Comparison of ENCODE assay signal across 11 cellular contexts in genomic region chr19:13044160-13044853, GRCh38. TPM values are rescaled to one million over a fixed set of nuclear protein-coding genes. Genes with fewer than 3 reads are reported as not detected.
A peak's percentile ranks its signal among the peaks of the same experiment; 100 is the strongest.
DNase-seq lines count a peak whose midpoint lies in the region; ATAC-seq and TF ChIP-seq lines count a peak whose summit lies in the region.
"Had no signal": no experiment of that assay in that cellular context is flagged by ENCODE, and none has a peak within 500 bp of the region (broad histone marks: within the 10 kb centered on the region; RNA-seq: fewer than 3 reads in every experiment).

No MANE protein-coding gene starts in this region.

- no peak for ATAC-seq in HG02938 (IDR thresholded peaks at IDR 0.05; ENCODE audit: unreplicated experiment)
- ATAC-seq in GM19324 (IDR thresholded peaks at IDR 0.05; ENCODE audit: low FRiP score, unreplicated experiment), result no peak
- ATAC-seq: left colon had no signal

- peak overlapping the region; percentile 70 for H3K27ac Mint-ChIP-seq in T-helper 1 cell treated with Interleukin-12 subunit alpha and Interleukin-12 subunit beta and Interleukin-4 antibody, amounts not matched to agents 30 μg/mL and 1 μg/mL, for 36 hours

- no peaks in the 10 kb centered on the region for H3K27me3 ChIP-seq in stomach

- DNase-seq in T-helper 1 cell (no peak), activated gamma-delta T cell treated with Interleukin-2 at 50 U/mL for 16 hours (peak; percentile 62), iris pigment epithelial cell (ENCODE audit: low read depth) (peak; percentile 78), stomach (no peak)
- no peak for DNase-seq in stimulated activated naive CD4-positive, alpha-beta T cell (lab: John Stamatoyannopoulos, UW)
- DNase-seq: ACHN, left colon, NCI-H1092 had no signal

- peaks cover 7% of the 10 kb centered on the region for H3K27me3 Mint-ChIP-seq in T-helper 1 cell treated with Interleukin-12 subunit alpha and Interleukin-12 subunit beta and Interleukin-4 antibody, amounts not matched to agents 30 μg/mL and 1 μg/mL, for 36 hours (ENCODE audit: low read depth)

- no peaks in the 10 kb centered on the region for H3K9me3 Mint-ChIP-seq in T-helper 1 cell treated with Interleukin-12 subunit alpha and Interleukin-12 subunit beta and Interleukin-4 antibody, amounts not matched to agents 30 μg/mL and 1 μg/mL, for 36 hours

- no peak for TF ChIP-seq EP300 in stomach (IDR thresholded peaks at IDR 0.05)

- 46 to 58% (median 52%) methylated on average over 14 of the region's 14 CpGs for WGBS in stomach, 5 donors

- no peaks in the 10 kb centered on the region for H3K9me3 ChIP-seq in stomach

- peaks cover 2% of the 10 kb centered on the region for H3K4me1 Mint-ChIP-seq in T-helper 1 cell treated with Interleukin-12 subunit alpha and Interleukin-12 subunit beta and Interleukin-4 antibody, amounts not matched to agents 30 μg/mL and 1 μg/mL, for 36 hours (ENCODE audit: low read depth)

- H3K36me3 ChIP-seq in stomach, result no peaks in the 10 kb centered on the region

- H3K36me3 Mint-ChIP-seq in T-helper 1 cell treated with Interleukin-12 subunit alpha and Interleukin-12 subunit beta and Interleukin-4 antibody, amounts not matched to agents 30 μg/mL and 1 μg/mL, for 36 hours (ENCODE audit: low read depth), result no peaks in the 10 kb centered on the region

- TF ChIP-seq CTCF in stomach (IDR thresholded peaks at IDR 0.05), result no peak

- H3K4me1 ChIP-seq in stomach, result peaks cover 36 to 88% (median 63%) of the 10 kb centered on the region in 4 donors

- TF ChIP-seq POLR2A in stomach (IDR thresholded peaks at IDR 0.05), result no peak

- no peak overlapping the region for H3K4me3 ChIP-seq in stomach

- peak overlapping the region in 4 of 5 donors; percentile 37 to 62 (median 43) for H3K27ac ChIP-seq in stomach

- intact Hi-C loops in stomach (cut with DNase I; ENCODE audit: low total_unique reads), result no loop called here

- no peak overlapping the region for H3K4me3 Mint-ChIP-seq in T-helper 1 cell treated with Interleukin-12 subunit alpha and Interleukin-12 subunit beta and Interleukin-4 antibody, amounts not matched to agents 30 μg/mL and 1 μg/mL, for 36 hours

RNA-seq across cellular contexts. Expression of gene NFIX, which starts 49.0 kb away (rescaled TPM):
- 100 to 1,000 TPM in 1 of 5 donors, 10 to 100 TPM in 4; 14.0 to 183 (median 63.3) TPM for total RNA-seq in stomach
- 10 to 100 TPM; 11.5 to 45.0 (median 30.2) TPM for polyA plus RNA-seq in stomach

RNA-seq across cellular contexts. Expression of gene LYL1, which starts 58.4 kb away (rescaled TPM):
- total RNA-seq in stomach, result 10 to 100 TPM in 2 of 5 donors, 1 to 10 TPM in 2, not detected in 1; 1.3 to 19.3 (median 7.6) TPM
- polyA plus RNA-seq in stomach, result 1 to 10 TPM; 4.1 to 5.5 (median 5.0) TPM

Comparison
In these comparisons a context has a peak if more than half of its experiments do, and no peak if none do; other contexts are left out.
1. DNase-seq: peak in activated gamma-delta T cell treated with Interleukin-2 at 50 U/mL for 16 hours (single experiment) and iris pigment epithelial cell (single experiment); none in T-helper 1 cell (0 of 5), stomach (single experiment) and stimulated activated naive CD4-positive, alpha-beta T cell (0 of 6).